In the genomic region with DNA sequence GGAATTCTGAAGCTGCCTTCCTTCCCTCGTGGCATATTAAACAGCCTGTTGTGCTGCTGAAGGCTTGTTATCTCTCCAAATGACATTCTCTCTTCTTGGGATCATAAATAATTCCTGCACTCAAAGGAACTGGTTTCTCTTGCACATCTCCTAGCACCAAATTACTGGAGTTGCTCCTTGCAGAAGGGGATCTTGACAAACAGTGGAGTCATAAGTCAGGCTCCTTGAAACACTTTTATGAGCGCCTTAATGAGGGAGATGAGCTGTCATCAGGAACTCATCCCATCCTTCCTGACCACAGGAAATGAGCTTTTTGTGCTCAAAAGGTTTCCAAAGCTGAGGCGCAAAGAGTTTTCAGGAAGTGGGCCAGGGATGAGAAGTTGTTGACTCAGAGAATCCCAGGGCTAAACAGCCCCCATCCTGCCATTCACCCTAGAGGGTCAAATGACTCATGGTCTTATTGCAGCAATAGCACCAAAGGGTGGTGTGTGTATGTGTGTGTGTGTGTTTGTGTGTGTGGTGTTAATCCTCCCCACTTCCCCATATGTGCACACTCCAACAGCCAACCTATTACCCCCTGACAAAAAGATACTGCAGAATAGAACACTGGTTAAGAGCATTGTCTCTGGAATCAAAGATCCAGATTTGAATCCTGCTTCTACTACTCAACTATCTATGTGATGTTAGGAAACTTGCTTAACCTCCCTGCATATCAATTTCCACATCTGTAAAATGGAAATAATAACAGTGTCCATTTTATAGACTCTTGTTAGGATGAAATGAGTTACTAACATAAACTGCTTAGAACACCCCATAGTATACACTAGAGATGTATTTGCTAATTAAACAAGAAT, we compare ENCODE assay signal across 8 cellular contexts. TPM values are rescaled to one million over a fixed set of nuclear protein-coding genes. Genes with fewer than 3 reads are reported as not detected.
DNase-seq lines count a peak whose midpoint lies in the region; ATAC-seq and TF ChIP-seq lines count a peak whose summit lies in the region.

No MANE protein-coding gene starts in this region.

- H3K4me1 ChIP-seq in psoas muscle: peaks cover 9% of the 10 kb centered on the region

- no peak for TF ChIP-seq POLR2A in GM18505 (IDR thresholded peaks at IDR 0.05; ENCODE audit: borderline replicate concordance, extremely low read depth, insufficient read depth, insufficient read length)

- H3K36me3 ChIP-seq in psoas muscle (ENCODE audit: insufficient read depth in 1 of 2, low read depth in 1 of 2): no peaks in the 10 kb centered on the region

- no peak overlapping the region for H3K4me3 ChIP-seq in psoas muscle

- intact Hi-C loops in psoas muscle (cut with DNase I): no loop called here

- TF ChIP-seq CTCF in psoas muscle (IDR thresholded peaks at IDR 0.05): no peak

- H3K9me3 ChIP-seq in psoas muscle: no peaks in the 10 kb centered on the region

- ATAC-seq in esophagus mucosa: peak; percentile 62
- peak in 3 of 4 donors; percentile 8 to 36 (median 18) for ATAC-seq in psoas muscle
- ATAC-seq in GM21423 (IDR thresholded peaks at IDR 0.05; ENCODE audit: unreplicated experiment): no peak
- ATAC-seq in GM18505 (IDR thresholded peaks at IDR 0.05; ENCODE audit: unreplicated experiment): no peak

- H3K27ac ChIP-seq in psoas muscle: peak overlapping the region; percentile 50
- H3K27ac ChIP-seq in caudate nucleus (ENCODE audit: low read depth, low read length): no peak overlapping the region

- 58 to 65% (median 61%) methylated on average over 3 of the region's 3 CpGs for WGBS in psoas muscle, 3 donors

- H3K27me3 ChIP-seq in psoas muscle (ENCODE audit: insufficient read depth in 3 of 3, low read length in 2 of 3): no peaks in the 10 kb centered on the region

- DNase-seq in ELR (ENCODE audit: low read depth) (peak; percentile 100), OCI-M1 (lab: John Stamatoyannopoulos, UW) (peak; percentile 56), psoas muscle (peak; percentile 48 to 51), mesenteric fat pad (ENCODE audit: low spot score) (no peak), caudate nucleus (lab: John Stamatoyannopoulos, UW) (no peak)

RNA-seq across cellular contexts. Expression of gene PHC2, which starts 2.8 kb away (rescaled TPM):
- total RNA-seq in esophagus mucosa: 28.6 TPM
- 100 to 1,000 TPM in 3 of 4 donors, 10 to 100 TPM in 1; 74.1 to 427 (median 339) TPM for total RNA-seq in psoas muscle
- 100 to 1,000 TPM; 221 to 393 (median 338) TPM for polyA plus RNA-seq in psoas muscle
- total RNA-seq in mesenteric fat pad: 142 TPM

RNA-seq across cellular contexts. Expression of gene ZSCAN20, which starts 38.7 kb away (rescaled TPM):
- total RNA-seq in esophagus mucosa (2.4 TPM), psoas muscle (1 to 10 TPM; 2.0 to 4.9 (median 3.3) TPM), mesenteric fat pad (2.9 TPM)
- 1 to 10 TPM in 1 of 3 donors, under 1 TPM in 2; 0.75 to 3.2 (median 0.85) TPM for polyA plus RNA-seq in psoas muscle

Comparison
In these comparisons a context has a peak if more than half of its experiments do, and no peak if none do; other contexts are left out.
1. DNase-seq: peak in ELR (single experiment), OCI-M1 (single experiment) and psoas muscle (2 of 2); none in mesenteric fat pad (single experiment) and caudate nucleus (0 of 61).
2. ATAC-seq: peak in esophagus mucosa (single experiment) and psoas muscle (3 of 4); none in GM21423 (single experiment) and GM18505 (single experiment).